In the genomic region with DNA sequence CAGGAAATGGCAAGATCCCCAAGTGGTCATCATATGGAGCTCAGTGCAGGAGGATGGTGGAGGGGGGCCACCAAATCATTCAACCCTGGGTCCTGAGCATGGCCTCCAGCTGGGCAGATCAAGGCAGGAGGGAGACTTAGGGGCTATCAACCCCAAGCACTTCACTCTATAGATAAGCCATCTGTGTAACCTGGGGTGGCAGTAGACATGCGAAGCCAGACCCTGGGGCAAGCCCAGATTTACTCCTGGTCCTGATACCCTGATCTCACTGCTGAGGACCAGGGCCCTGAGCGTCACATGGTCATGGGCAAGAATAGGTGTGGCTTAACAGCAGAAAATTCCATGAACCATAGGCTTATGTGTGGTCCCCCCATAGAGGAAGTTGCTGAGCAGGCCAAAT, we compare ENCODE assay signal across 20 cellular contexts.
"Had no signal": no experiment of that assay in that cellular context is flagged by ENCODE, and none has a peak within 500 bp of the region (broad histone marks: within the 10 kb centered on the region; RNA-seq: fewer than 3 reads in every experiment).

No MANE protein-coding gene starts in this region.

- H3K4me3 Mint-ChIP-seq: activated CD8-positive, alpha-beta T cell treated with anti-CD3 and anti-CD28 coated beads, Interleukin-2, amount 10 ng/mL, durations not matched to agents 7 days and 5 days; activated naive CD8-positive, alpha-beta T cell treated with anti-CD3 and anti-CD28 coated beads, Interleukin-2, amount 10 ng/mL, durations not matched to agents 7 days and 5 days had no signal

- DNase-seq: activated CD4-positive, alpha-beta T cell treated with anti-CD3 and anti-CD28 coated beads for 4 hours; activated CD4-positive, alpha-beta T cell treated with anti-CD3 and anti-CD28 coated beads, Interleukin-2, amount 50 U/mL, for 4 hours; activated CD8-positive, alpha-beta memory T cell treated with anti-CD3 and anti-CD28 coated beads, Interleukin-2, amount 50 U/mL, for 48 hours; activated CD8-positive, alpha-beta T cell treated with anti-CD3 and anti-CD28 coated beads, Interleukin-2, amount 10 ng/mL, durations not matched to agents 7 days and 5 days; activated naive CD4-positive, alpha-beta T cell treated with anti-CD3 and anti-CD28 coated beads, Interleukin-2, amount 50 U/mL, for 16 hours; activated naive CD8-positive, alpha-beta T cell treated with anti-CD3 and anti-CD28 coated beads, Interleukin-2, amount 10 ng/mL, durations not matched to agents 7 days and 5 days; activated T-cell treated with anti-CD3 and anti-CD28 coated beads, Interleukin-2, amount 50 U/mL, for 1 hour; adrenal gland; anterior cingulate cortex; central memory CD4-positive, alpha-beta T cell; NCI-H1048; NCI-H187 treated with DMSO at 0.1 percent for 48 hours; NCI-H2171; NCI-H2227 treated with DMSO at 0.1 percent for 48 hours; NCI-H446 treated with DMSO at 0.1 percent for 48 hours; NCI-H524 treated with DMSO at 0.1 percent for 48 hours; T-helper 1 cell; WERI-Rb-1 had no signal

- H3K27ac Mint-ChIP-seq: activated CD8-positive, alpha-beta T cell treated with anti-CD3 and anti-CD28 coated beads, Interleukin-2, amount 10 ng/mL, durations not matched to agents 7 days and 5 days; activated naive CD8-positive, alpha-beta T cell treated with anti-CD3 and anti-CD28 coated beads, Interleukin-2, amount 10 ng/mL, durations not matched to agents 7 days and 5 days had no signal

- H3K36me3 Mint-ChIP-seq: activated naive CD8-positive, alpha-beta T cell treated with anti-CD3 and anti-CD28 coated beads, Interleukin-2, amount 10 ng/mL, durations not matched to agents 7 days and 5 days had no signal

- ATAC-seq: activated CD8-positive, alpha-beta T cell treated with anti-CD3 and anti-CD28 coated beads, Interleukin-2, amount 10 ng/mL, durations not matched to agents 7 days and 5 days; K562; Right ventricle myocardium inferior had no signal
